In the genomic region with DNA sequence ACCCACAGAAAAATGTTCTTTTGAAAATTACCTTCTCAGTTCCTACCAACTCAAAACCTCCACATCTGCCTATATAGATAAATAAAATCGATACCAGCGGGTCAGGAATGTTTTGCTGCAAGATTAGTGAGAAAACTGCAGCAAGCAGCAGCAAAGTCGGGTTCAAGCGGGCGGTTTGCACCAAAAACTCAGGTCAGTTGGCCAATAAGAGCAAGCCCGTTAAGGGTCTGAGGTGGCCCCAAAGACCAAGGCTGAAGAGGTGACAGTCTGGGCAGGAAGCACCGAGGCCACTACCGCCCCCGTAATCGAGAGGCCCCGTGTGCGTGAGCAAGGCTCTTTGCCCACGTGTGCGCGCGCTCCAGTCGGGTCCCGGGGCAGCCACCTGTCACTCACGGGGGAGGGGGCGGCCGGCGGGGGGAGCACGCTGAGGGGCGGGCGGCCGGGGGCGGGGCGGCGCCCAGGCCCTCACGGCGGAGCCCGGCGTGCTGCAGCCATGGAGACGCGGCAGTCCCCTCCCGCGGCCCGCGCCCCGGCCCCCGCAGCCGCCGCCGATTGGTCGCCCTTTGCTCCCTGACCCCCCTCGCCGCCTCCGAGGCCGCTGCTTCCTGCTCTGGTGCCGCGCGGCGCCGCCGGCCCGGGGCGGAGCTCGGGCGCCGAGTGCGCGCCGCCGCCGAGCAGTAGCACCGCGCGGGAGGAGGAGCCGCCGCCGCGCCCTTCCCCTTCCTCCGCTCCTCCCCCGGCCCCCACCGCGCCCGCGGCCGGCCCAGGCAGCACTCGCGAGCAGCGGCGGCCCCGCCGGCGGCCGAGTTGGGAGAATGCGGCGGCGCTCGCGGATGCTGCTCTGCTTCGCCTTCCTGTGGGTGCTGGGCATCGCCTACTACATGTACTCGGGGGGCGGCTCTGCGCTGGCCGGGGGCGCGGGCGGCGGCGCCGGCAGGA, we compare ENCODE assay signal across 8 cellular contexts.
DNase-seq lines count a peak whose midpoint lies in the region; ATAC-seq and TF ChIP-seq lines count a peak whose summit lies in the region.

A gene (plus strand): TSS at position 773 of the 939 bp plus-strand sequence. CDS start 43 bp downstream, at position 816.

- ATAC-seq in GM19035 (IDR thresholded peaks at IDR 0.05; ENCODE audit: unreplicated experiment) = peak; percentile 87
- ATAC-seq in HG03280 (IDR thresholded peaks at IDR 0.05; ENCODE audit: unreplicated experiment) = peak; percentile 88

- no peak for TF ChIP-seq CTCF in AG10803 (conservative IDR thresholded peaks at IDR 0.05; ENCODE audit: low read length)

- peak within 1 kb of the TSS; percentile 87 for H3K4me3 ChIP-seq in AG10803 (ENCODE audit: low read length)

- peak; percentile 83 for DNase-seq in AG10803 (ENCODE audit: low read depth)
- DNase-seq in NCI-H446 treated with DMSO at 0.1 percent for 48 hours (lab: John Stamatoyannopoulos, UW) = peak; percentile 79
- peak; percentile 67 for DNase-seq in activated CD4-positive, CD25-positive, alpha-beta regulatory T cell treated with anti-CD3 and anti-CD28 coated beads, Interleukin-2, amount 50 U/mL, for 16 hours (ENCODE audit: low read depth, low spot score)
- peak; percentile 90 for DNase-seq in central memory CD4-positive, alpha-beta T cell
- DNase-seq in iris pigment epithelial cell (ENCODE audit: low read depth) = peak; percentile 88
- peak; percentile 76 to 81 for DNase-seq in stimulated activated CD4-positive, alpha-beta T cell treated with anti-CD3 and anti-CD28 coated beads, Interleukin-12 subunit alpha, Interleukin-12 subunit beta, amount 100 ng/mL, for 24 hours (ENCODE audit: low read depth in 2 of 2)

Comparison
In these comparisons a context has a peak if more than half of its experiments do, and no peak if none do; other contexts are left out.
1. Peak in every context shown above with its lines: DNase-seq, ATAC-seq and H3K4me3 ChIP-seq.